Comparison of ENCODE assay signal across 9 cellular contexts in genomic region chr19:10295305-10295846, GRCh38. TPM values are rescaled to one million over a fixed set of nuclear protein-coding genes. Genes with fewer than 3 reads are reported as not detected.
DNase-seq lines count a peak whose midpoint lies in the region; TF ChIP-seq lines count a peak whose summit lies in the region.
"Had no signal": no experiment of that assay in that cellular context is flagged by ENCODE, and none has a peak within 500 bp of the region (broad histone marks: within the 10 kb centered on the region; RNA-seq: fewer than 3 reads in every experiment).

No MANE protein-coding gene starts in this region.

- peaks cover 51 to 64% of the 10 kb centered on the region in 2 experiments for H3K4me1 ChIP-seq in neutrophil (ENCODE audit: control insufficient read depth in 1 of 2, insufficient read depth in 1 of 2, low read depth in 1 of 2, low read length in 1 of 2)

- peak overlapping the region; percentile 82 for H3K4me3 Mint-ChIP-seq in T-helper 2 cell treated with Interferon-gamma antibody and Interleukin-4, amounts not matched to agents 5 μg/mL and 100 μg/mL, for 36 hours
- peak overlapping the region; percentile 49 for H3K4me3 Mint-ChIP-seq in chondrocyte (ENCODE audit: unreplicated experiment)

- H3K4me1 Mint-ChIP-seq in T-helper 2 cell treated with Interferon-gamma antibody and Interleukin-4, amounts not matched to agents 5 μg/mL and 100 μg/mL, for 36 hours (ENCODE audit: low read depth), result peaks cover 36% of the 10 kb centered on the region
- peaks cover 32% of the 10 kb centered on the region for H3K4me1 Mint-ChIP-seq in chondrocyte (ENCODE audit: low read depth)

- peaks cover 100% of the 10 kb centered on the region for H3K27me3 ChIP-seq in neutrophil

- H3K9me3 ChIP-seq in neutrophil, result peaks cover 5% of the 10 kb centered on the region

- H3K27ac ChIP-seq in neutrophil, result peak overlapping the region; percentile 46
- H3K27ac ChIP-seq: 22Rv1 had no signal

- no peaks in the 10 kb centered on the region for H3K36me3 Mint-ChIP-seq in T-helper 2 cell treated with Interferon-gamma antibody and Interleukin-4, amounts not matched to agents 5 μg/mL and 100 μg/mL, for 36 hours (ENCODE audit: low read depth)
- peaks cover 3% of the 10 kb centered on the region for H3K36me3 Mint-ChIP-seq in chondrocyte (ENCODE audit: low read depth)

- no peak for TF ChIP-seq CTCF in chondrocyte (IDR thresholded peaks at IDR 0.05)
- peak; percentile 46 for TF ChIP-seq CTCF in neutrophil (IDR thresholded peaks at IDR 0.05)

- no peaks in the 10 kb centered on the region for H3K9me3 Mint-ChIP-seq in T-helper 2 cell treated with Interferon-gamma antibody and Interleukin-4, amounts not matched to agents 5 μg/mL and 100 μg/mL, for 36 hours
- H3K9me3 Mint-ChIP-seq in chondrocyte (ENCODE audit: low read depth), result no peaks in the 10 kb centered on the region

- no peaks in the 10 kb centered on the region for H3K36me3 ChIP-seq in neutrophil

- DNase-seq in DMS53 (lab: John Stamatoyannopoulos, UW) (peak; percentile 66), DMS53 treated with DMSO at 0.1 percent for 48 hours (lab: John Stamatoyannopoulos, UW; ENCODE audit: unreplicated experiment) (no peak), chondrocyte (ENCODE audit: low spot score) (no peak), DMS153 treated with DMSO at 0.1 percent for 48 hours (lab: John Stamatoyannopoulos, UW; ENCODE audit: unreplicated experiment) (no peak), glomerular visceral epithelial cell (ENCODE audit: extremely low spot score) (no peak), HT-29 (ENCODE audit: low spot score) (no peak)
- DNase-seq in T-helper 2 cell treated with Interferon-gamma antibody and Interleukin-4, amounts not matched to agents 5 μg/mL and 100 μg/mL, for 36 hours (ENCODE audit: low spot score), result peak; percentile 57

- H3K27me3 Mint-ChIP-seq in T-helper 2 cell treated with Interferon-gamma antibody and Interleukin-4, amounts not matched to agents 5 μg/mL and 100 μg/mL, for 36 hours (ENCODE audit: low read depth), result peaks cover 59% of the 10 kb centered on the region
- peaks cover 50% of the 10 kb centered on the region for H3K27me3 Mint-ChIP-seq in chondrocyte (ENCODE audit: low read depth)

- peak overlapping the region; percentile 54 to 58 for H3K4me3 ChIP-seq in neutrophil (ENCODE audit: low read depth in 1 of 2, low read length in 1 of 2)

- H3K27ac Mint-ChIP-seq in T-helper 2 cell treated with Interferon-gamma antibody and Interleukin-4, amounts not matched to agents 5 μg/mL and 100 μg/mL, for 36 hours, result peak overlapping the region; percentile 65
- H3K27ac Mint-ChIP-seq in chondrocyte (ENCODE audit: unreplicated experiment), result no peak overlapping the region

RNA-seq across cellular contexts. Expression of gene ICAM5, which starts 5.6 kb away (rescaled TPM):
- total RNA-seq in chondrocyte, result 2.2 to 9.3 TPM (median 8.9 TPM) in 3 replicates
- total RNA-seq in HT-29 (2014; rRNA removed; shearing (Covaris generic)), result 0.34 and 0.56 TPM in 2 replicates

RNA-seq across cellular contexts. Expression of gene ICAM4, which starts 8.6 kb away (rescaled TPM):
- 0.31 TPM in 1 of 3 replicates, not detected in the others for total RNA-seq in chondrocyte
- total RNA-seq in HT-29 (2014; rRNA removed; shearing (Covaris generic)), result 0.69 TPM in 1 of 2 replicates, not detected in the other

RNA-seq across cellular contexts. Expression of gene ZGLP1, which starts 14.2 kb away (rescaled TPM):
- 3.4 to 6.2 TPM (median 4.3 TPM) in 3 replicates for total RNA-seq in chondrocyte
- total RNA-seq in HT-29 (2014; rRNA removed; shearing (Covaris generic)), result 0.16 and 0.51 TPM in 2 replicates

RNA-seq across cellular contexts. Expression of gene FDX2, which starts 20.4 kb away (rescaled TPM):
- total RNA-seq in chondrocyte, result 21.0 to 22.3 TPM (median 21.2 TPM) in 3 replicates
- total RNA-seq in HT-29 (2014; rRNA removed; shearing (Covaris generic)), result 50.2 and 50.9 TPM in 2 replicates

RNA-seq across cellular contexts. Expression of gene ICAM1, which starts 24.5 kb away (rescaled TPM):
- total RNA-seq in chondrocyte, result 3.5 to 21.8 TPM (median 19.0 TPM) in 3 replicates
- 4.6 and 4.8 TPM in 2 replicates for total RNA-seq in HT-29 (2014; rRNA removed; shearing (Covaris generic))

Comparison
In these comparisons a context has a peak if more than half of its experiments do, and no peak if none do; other contexts are left out.
1. DNase-seq: peak in DMS53 (single experiment) and T-helper 2 cell treated with Interferon-gamma antibody and Interleukin-4, amounts not matched to agents 5 μg/mL and 100 μg/mL, for 36 hours (single experiment); none in DMS53 treated with DMSO at 0.1 percent for 48 hours (single experiment), chondrocyte (single experiment), DMS153 treated with DMSO at 0.1 percent for 48 hours (single experiment), glomerular visceral epithelial cell (single experiment) and HT-29 (single experiment).